In genomic region chr9:34980181-34980761, GRCh38 we compare ENCODE assay signal across 18 cellular contexts. TPM values are rescaled to one million over a fixed set of nuclear protein-coding genes. Genes with fewer than 3 reads are reported as not detected.
A peak's percentile ranks its signal among the peaks of the same experiment; 100 is the strongest.
DNase-seq lines count a peak whose midpoint lies in the region; TF ChIP-seq lines count a peak whose summit lies in the region.
"Had no signal": no experiment of that assay in that cellular context is flagged by ENCODE, and none has a peak within 500 bp of the region (broad histone marks: within the 10 kb centered on the region; RNA-seq: fewer than 3 reads in every experiment).

No MANE protein-coding gene starts in this region.

- H3K27ac ChIP-seq in BLaER1 treated with 17β-estradiol and CSF1 and Interleukin-3, amounts not matched to agents 10 nM and 100 nM = peak overlapping the region in 3 of 11 experiments; percentile 60 to 70 (median 70); a peak in 3 of 22 replicates
- H3K27ac ChIP-seq in coronary artery = no peak overlapping the region
- H3K27ac ChIP-seq: BLaER1, GM23248 had no signal

- TF ChIP-seq CTCF in NB4 (IDR thresholded peaks at IDR 0.05; ENCODE audit: low read depth, low read length) = no peak
- no peak for TF ChIP-seq CTCF in coronary artery (IDR thresholded peaks at IDR 0.05)

- H3K9ac ChIP-seq in BLaER1 treated with 17β-estradiol and CSF1 and Interleukin-3, amounts not matched to agents 10 nM and 100 nM = no peak overlapping the region
- H3K9ac ChIP-seq: BLaER1, GM23248 had no signal

- DNase-seq in NB4 (ENCODE audit: low read depth) (peak; percentile 68), coronary artery (ENCODE audit: low spot score) (peak; percentile 66), posterior vena cava (ENCODE audit: low spot score) (peak; percentile 29), SHP77 treated with DMSO at 0.1 percent for 48 hours (lab: John Stamatoyannopoulos, UW) (no peak), H7 (no peak), GM19238 (ENCODE audit: insufficient read length, low spot score) (no peak)
- DNase-seq: Calu3; CD4-positive, alpha-beta T cell; CD8-positive, alpha-beta memory T cell; DND-41; GM23248; HFFc6 had no signal

- H3K4me2 ChIP-seq in BLaER1 treated with 17β-estradiol and CSF1 and Interleukin-3, amounts not matched to agents 10 nM and 100 nM = peak overlapping the region in 7 of 11 experiments; percentile 25 to 96 (median 89); a peak in 12 of 22 replicates
- H3K4me2 ChIP-seq: BLaER1 had no signal

- no peak for TF ChIP-seq POLR2A in NB4 (IDR thresholded peaks at IDR 0.05; ENCODE audit: extremely low read depth, insufficient read length)

- intact Hi-C loops in posterior vena cava (cut with DNase I) = loop anchor here in 1 of 2 donors (10.0 kb wide), 1 partner anchor 1905 kb away; no protein-coding TSS in a partner anchor

- H4K20me1 ChIP-seq in BLaER1 treated with 17β-estradiol and CSF1 and Interleukin-3, amounts not matched to agents 10 nM and 100 nM = no peaks in the 10 kb centered on the region
- H4K20me1 ChIP-seq: BLaER1 had no signal

- no peaks in the 10 kb centered on the region for H3K36me3 ChIP-seq in BLaER1 treated with 17β-estradiol and CSF1 and Interleukin-3, amounts not matched to agents 10 nM and 100 nM
- H3K36me3 ChIP-seq in H7 (replicated peaks; ENCODE audit: control insufficient read depth, insufficient read depth, low read length) = no peaks in the 10 kb centered on the region
- H3K36me3 ChIP-seq: BLaER1, HAP-1 had no signal

- H3K4me3 ChIP-seq in BLaER1 treated with 17β-estradiol and CSF1 and Interleukin-3, amounts not matched to agents 10 nM and 100 nM = no peak overlapping the region
- H3K4me3 ChIP-seq in NB4 (ENCODE audit: low read depth, low read length) = no peak overlapping the region
- H3K4me3 ChIP-seq in coronary artery = no peak overlapping the region
- no peak overlapping the region for H3K4me3 ChIP-seq in H7 (ENCODE audit: insufficient read depth, low read depth, low read length)
- H3K4me3 ChIP-seq: BLaER1, GM23248, HAP-1 had no signal

- H3K9me3 ChIP-seq in BLaER1 treated with 17β-estradiol and CSF1 and Interleukin-3, amounts not matched to agents 10 nM and 100 nM (replicated peaks in 1 of 11) = no peaks in the 10 kb centered on the region
- H3K9me3 ChIP-seq: BLaER1, HAP-1 had no signal

- peaks cover 19 to 58% (median 48%) of the 10 kb centered on the region in 10 experiments for H3K4me1 ChIP-seq in BLaER1 treated with 17β-estradiol and CSF1 and Interleukin-3, amounts not matched to agents 10 nM and 100 nM
- H3K4me1 ChIP-seq: HAP-1 had no signal

- no peaks in the 10 kb centered on the region for H3K27me3 ChIP-seq in BLaER1 treated with 17β-estradiol and CSF1 and Interleukin-3, amounts not matched to agents 10 nM and 100 nM
- no peaks in the 10 kb centered on the region for H3K27me3 ChIP-seq in H7 (ENCODE audit: control insufficient read depth, insufficient read depth, low read length)
- H3K27me3 ChIP-seq: BLaER1 had no signal

RNA-seq across cellular contexts. Expression of gene DNAJB5, which starts 9.3 kb away (rescaled TPM):
- total RNA-seq in posterior vena cava = 10 to 100 TPM; 68.7 to 82.2 TPM
- 48.9 and 51.2 TPM in 2 replicates for total RNA-seq in H7 (2014; rRNA removed; shearing (Covaris generic))

RNA-seq across cellular contexts. Expression of gene PHF24, which starts 22.2 kb away (rescaled TPM):
- 1 to 10 TPM in 1 of 2 donors, under 1 TPM in 1; 0.93 to 1.0 TPM for total RNA-seq in posterior vena cava
- total RNA-seq in H7 (2014; rRNA removed; shearing (Covaris generic)) = 0.37 and 0.42 TPM in 2 replicates
- total RNA-seq: A172; B cell; Calu3; CD4-positive, alpha-beta T cell; GM23248; H4; HFFc6 had no signal

Comparison
In these comparisons a context has a peak if more than half of its experiments do, and no peak if none do; other contexts are left out.
1. DNase-seq: peak in NB4 (single experiment), coronary artery (single experiment) and posterior vena cava (single experiment); none in SHP77 treated with DMSO at 0.1 percent for 48 hours (single experiment), H7 (single experiment) and GM19238 (single experiment).